16 cellular contexts compared by ENCODE assay signal in genomic region chr5:142428036-142428772, GRCh38.
"Had no signal": no experiment of that assay in that cellular context is flagged by ENCODE, and none has a peak within 500 bp of the region (broad histone marks: within the 10 kb centered on the region; RNA-seq: fewer than 3 reads in every experiment).

No MANE protein-coding gene starts in this region.

- H3K27ac ChIP-seq: colonic mucosa, foreskin keratinocyte, hepatocyte, left lung, sigmoid colon had no signal

- H3K79me2 ChIP-seq: hepatocyte had no signal

- H3K27me3 ChIP-seq: colonic mucosa, foreskin keratinocyte, hepatocyte, sigmoid colon, thyroid gland had no signal

- H3K36me3 ChIP-seq: colonic mucosa, left lung, sigmoid colon, thyroid gland had no signal

- H3K4me2 ChIP-seq: hepatocyte had no signal

- DNase-seq: activated CD4-positive, alpha-beta T cell treated with anti-CD3 and anti-CD28 coated beads, Interleukin-2, amount 50 U/mL, for 1 hour; activated CD4-positive, CD25-positive, alpha-beta regulatory T cell treated with anti-CD3 and anti-CD28 coated beads, Interleukin-2, amount 50 U/mL, for 72 hours; activated CD8-positive, alpha-beta memory T cell treated with anti-CD3 and anti-CD28 coated beads, Interleukin-2, amount 50 U/mL, for 4 hours; activated naive CD4-positive, alpha-beta T cell treated with anti-CD3 and anti-CD28 coated beads for 36 hours; activated T-cell treated with anti-CD3 and anti-CD28 coated beads, Interleukin-2, amount 50 U/mL, for 4 hours; colonic mucosa; foreskin keratinocyte; left lung; nephron progenitor cell; nucleus accumbens; sigmoid colon; stimulated activated CD8-positive, alpha-beta memory T cell treated with anti-CD3 and anti-CD28 coated beads, Interleukin-4, amount 100 ng/mL, for 48 hours; stimulated activated naive CD4-positive, alpha-beta T cell; thyroid gland had no signal

- H3K4me3 ChIP-seq: colonic mucosa, hepatocyte, left lung, sigmoid colon, thyroid gland had no signal

- ATAC-seq: activated T-cell treated with anti-CD3 and anti-CD28 coated beads, Interleukin-2, amount 50 U/mL, for 4 hours; foreskin keratinocyte; left lung had no signal

- H3K9me3 ChIP-seq: colonic mucosa, left lung, sigmoid colon, thyroid gland had no signal

- FAIRE-seq: islet of Langerhans had no signal

- H2AFZ ChIP-seq: hepatocyte had no signal

- H3K4me1 ChIP-seq: colonic mucosa, foreskin keratinocyte, sigmoid colon had no signal
